ENCODE assay signal across 8 cellular contexts in genomic region chr17:28948873-28949184, GRCh38. TPM values are rescaled to one million over a fixed set of nuclear protein-coding genes. Genes with fewer than 3 reads are reported as not detected.
DNase-seq lines count a peak whose midpoint lies in the region; ATAC-seq and TF ChIP-seq lines count a peak whose summit lies in the region.

No MANE protein-coding gene starts in this region.

- peaks cover 12% of the 10 kb centered on the region for H3K36me3 ChIP-seq in CD4-positive, CD25-positive, alpha-beta regulatory T cell (ENCODE audit: control insufficient read depth, insufficient read depth, low read length)

- H3K27ac Mint-ChIP-seq in CD4-positive, CD25-positive, alpha-beta regulatory T cell: peak overlapping the region; percentile 95 to 96 (median 96)
- peak overlapping the region; percentile 96 to 100 (median 99) for H3K27ac Mint-ChIP-seq in nephron

- peak overlapping the region; percentile 93 for H3K4me3 ChIP-seq in CD4-positive, CD25-positive, alpha-beta regulatory T cell (ENCODE audit: low read depth, low read length)

- no peak for TF ChIP-seq CTCF in nephron (IDR thresholded peaks at IDR 0.05; ENCODE audit: unreplicated experiment in 3 of 3)

- H3K27me3 Mint-ChIP-seq in CD4-positive, CD25-positive, alpha-beta regulatory T cell: no peaks in the 10 kb centered on the region
- no peaks in the 10 kb centered on the region for H3K27me3 Mint-ChIP-seq in nephron (ENCODE audit: low read depth)

- H3K9me3 ChIP-seq in CD4-positive, CD25-positive, alpha-beta regulatory T cell (ENCODE audit: control insufficient read depth in 2 of 2, low read length in 2 of 2): no peaks in the 10 kb centered on the region

- H3K27me3 ChIP-seq in CD4-positive, CD25-positive, alpha-beta regulatory T cell (ENCODE audit: control insufficient read depth, insufficient read depth, low read length): no peaks in the 10 kb centered on the region

- in situ Hi-C loops in G401 (cut with HindIII; ENCODE audit: low sequenced_read_pairs): no loop called here

- H3K9me3 Mint-ChIP-seq in CD4-positive, CD25-positive, alpha-beta regulatory T cell: no peaks in the 10 kb centered on the region
- no peaks in the 10 kb centered on the region for H3K9me3 Mint-ChIP-seq in nephron

- H3K4me1 Mint-ChIP-seq in CD4-positive, CD25-positive, alpha-beta regulatory T cell: peaks cover 22 to 50% (median 46%) of the 10 kb centered on the region in 4 donors
- peaks cover 23% of the 10 kb centered on the region for H3K4me1 Mint-ChIP-seq in nephron

- H3K27ac ChIP-seq in CD4-positive, CD25-positive, alpha-beta regulatory T cell (ENCODE audit: insufficient read depth, low read length, poor library complexity, severe bottlenecking): peak overlapping the region; percentile 92

- peaks cover 19% of the 10 kb centered on the region for H3K36me3 Mint-ChIP-seq in CD4-positive, CD25-positive, alpha-beta regulatory T cell
- peaks cover 21% of the 10 kb centered on the region for H3K36me3 Mint-ChIP-seq in nephron (ENCODE audit: low read depth)

- peak in 1 of 3 donors; percentile 17 for DNase-seq in CD4-positive, CD25-positive, alpha-beta regulatory T cell
- DNase-seq in NAMALWA (ENCODE audit: low spot score) (peak; percentile 19), ecto neural progenitor cell (ENCODE audit: low spot score) (peak; percentile 88), G401 (ENCODE audit: low spot score) (no peak)
- DNase-seq in stimulated activated CD4-positive, alpha-beta T cell treated with anti-CD3 and anti-CD28 coated beads, Interleukin-15, amount 100 ng/mL, for 24 hours: no peak

- peaks cover 62% of the 10 kb centered on the region for H3K4me1 ChIP-seq in CD4-positive, CD25-positive, alpha-beta regulatory T cell (ENCODE audit: control insufficient read depth, insufficient read depth, low read length, poor library complexity, severe bottlenecking)

- H3K4me3 Mint-ChIP-seq in CD4-positive, CD25-positive, alpha-beta regulatory T cell: peak overlapping the region; percentile 94 to 96 (median 96)
- H3K4me3 Mint-ChIP-seq in nephron: peak overlapping the region; percentile 96 to 98 (median 98)

- ATAC-seq in CD4-positive, CD25-positive, alpha-beta regulatory T cell (ENCODE audit: low read depth in 2 of 2): no peak
- ATAC-seq in HG02763 (IDR thresholded peaks at IDR 0.05; ENCODE audit: unreplicated experiment) (no peak), HG02870 (IDR thresholded peaks at IDR 0.05; ENCODE audit: unreplicated experiment) (no peak)

RNA-seq across cellular contexts. Expression of gene PHF12, which starts 2.5 kb away (rescaled TPM):
- total RNA-seq in CD4-positive, CD25-positive, alpha-beta regulatory T cell: 200 TPM
- 1 to 10 TPM; 5.4 to 8.4 (median 5.8) TPM for polyA plus RNA-seq in CD4-positive, CD25-positive, alpha-beta regulatory T cell
- 26.8 and 48.5 TPM in 2 replicates for total RNA-seq in G401 (2014; rRNA removed; shearing (Covaris generic))

RNA-seq across cellular contexts. Expression of gene DHRS13, which starts 46.0 kb away (rescaled TPM):
- total RNA-seq in CD4-positive, CD25-positive, alpha-beta regulatory T cell: 21.1 TPM
- 10 to 100 TPM; 15.0 to 21.1 (median 17.7) TPM for polyA plus RNA-seq in CD4-positive, CD25-positive, alpha-beta regulatory T cell
- total RNA-seq in G401 (2014; rRNA removed; shearing (Covaris generic)): 24.7 and 30.9 TPM in 2 replicates

RNA-seq across cellular contexts. Expression of gene FLOT2, which starts 51.3 kb away (rescaled TPM):
- 167 TPM for total RNA-seq in CD4-positive, CD25-positive, alpha-beta regulatory T cell
- 100 to 1,000 TPM; 268 to 345 (median 303) TPM for polyA plus RNA-seq in CD4-positive, CD25-positive, alpha-beta regulatory T cell
- 57.5 and 59.7 TPM in 2 replicates for total RNA-seq in G401 (2014; rRNA removed; shearing (Covaris generic))

RNA-seq across cellular contexts. Expression of gene SEZ6, which starts 57.0 kb away (rescaled TPM):
- 0.76 TPM for total RNA-seq in CD4-positive, CD25-positive, alpha-beta regulatory T cell
- 1 to 10 TPM in 1 of 4 donors, under 1 TPM in 1, not detected in 2; 0.57 to 1.2 TPM for polyA plus RNA-seq in CD4-positive, CD25-positive, alpha-beta regulatory T cell
- total RNA-seq in G401 (2014; rRNA removed; shearing (Covaris generic)): not detected in 2 replicates

Comparison
In these comparisons a context has a peak if more than half of its experiments do, and no peak if none do; other contexts are left out.
1. DNase-seq: peak in NAMALWA (single experiment) and ecto neural progenitor cell (single experiment); none in G401 (single experiment) and stimulated activated CD4-positive, alpha-beta T cell treated with anti-CD3 and anti-CD28 coated beads, Interleukin-15, amount 100 ng/mL, for 24 hours (single experiment).